8 cellular contexts compared by ENCODE assay signal in genomic region chr7:108805808-108806397, GRCh38.
A peak's percentile ranks its signal among the peaks of the same experiment; 100 is the strongest.
DNase-seq lines count a peak whose midpoint lies in the region; ATAC-seq lines count a peak whose summit lies in the region.

No MANE protein-coding gene starts in this region.

- DNase-seq in GM03348 (ENCODE audit: low spot score) (peak; percentile 16), RKO (ENCODE audit: low spot score) (peak; percentile 59), iris pigment epithelial cell (ENCODE audit: low read depth) (peak; percentile 20), mucosa of gallbladder (ENCODE audit: low spot score) (no peak), NCI-H345 (lab: John Stamatoyannopoulos, UW) (no peak), SKM-1 (lab: John Stamatoyannopoulos, UW; ENCODE audit: unreplicated experiment) (no peak)

- ATAC-seq in HG02798 (IDR thresholded peaks at IDR 0.05; ENCODE audit: poor library complexity, unreplicated experiment) = peak; percentile 60
- no peak for ATAC-seq in GM21528 (IDR thresholded peaks at IDR 0.05; ENCODE audit: low FRiP score, unreplicated experiment)

Comparison
In these comparisons a context has a peak if more than half of its experiments do, and no peak if none do; other contexts are left out.
1. DNase-seq: peak in GM03348 (single experiment), RKO (single experiment) and iris pigment epithelial cell (single experiment); none in mucosa of gallbladder (single experiment), NCI-H345 (single experiment) and SKM-1 (single experiment).